Comparison of ENCODE assay signal across 8 cellular contexts in genomic region chr6:109690740-109691687, GRCh38. TPM values are rescaled to one million over a fixed set of nuclear protein-coding genes. Genes with fewer than 3 reads are reported as not detected.
DNase-seq lines count a peak whose midpoint lies in the region; TF ChIP-seq lines count a peak whose summit lies in the region.

TSS of gene AK9 (minus strand) at chr6:109691202. CDS start at chr6:109675745, 15,457 bp downstream.
TSS of gene FIG4 (plus strand) at chr6:109691296. CDS start at chr6:109691436, 140 bp downstream.

- TF ChIP-seq CTCF in HFF-Myc (IDR thresholded peaks at IDR 0.05; ENCODE audit: low read depth, low read length, missing control alignments) (peak; percentile 10), testis (IDR thresholded peaks at IDR 0.05) (no peak)

- peak within 1 kb of the TSS; percentile 87 for H3K4me3 ChIP-seq in HFF-Myc (replicated peaks; ENCODE audit: low read depth, low read length)
- H3K4me3 ChIP-seq in testis = peak within 1 kb of the TSS; percentile 74 to 84

- H3K4me1 ChIP-seq in testis = peaks cover 4% of the 10 kb centered on the region

- H3K9me3 ChIP-seq in testis = no peaks in the 10 kb centered on the region

- in situ Hi-C loops in SK-MEL-5 (cut with HindIII; ENCODE audit: low pct_unique_long_range_greater_than_20kb, low sequenced_read_pairs) = no loop called here

- peak; percentile 77 for DNase-seq in GM04504 (ENCODE audit: low read depth)
- DNase-seq in HFF-Myc (ENCODE audit: extremely low read depth, low read depth) = peak; percentile 82
- peak; percentile 90 for DNase-seq in MV-4-11 (lab: John Stamatoyannopoulos, UW)
- DNase-seq in SK-MEL-5 (ENCODE audit: low read depth, low spot score) = peak; percentile 90
- DNase-seq in activated naive CD4-positive, alpha-beta T cell treated with anti-CD3 and anti-CD28 coated beads, Interleukin-2, amount 50 U/mL, for 16 hours = peak; percentile 92
- peak; percentile 97 for DNase-seq in globus pallidus (ENCODE audit: low spot score)
- DNase-seq in occipital lobe (lab: John Stamatoyannopoulos, UW) = peak; percentile 93
- peak; percentile 97 for DNase-seq in testis

- WGBS in testis, 2 donors = 0% methylated on average over 33 to 43 of the region's 48 CpGs

- H3K36me3 ChIP-seq in testis (ENCODE audit: low read depth, missing control alignments) = no peaks in the 10 kb centered on the region

- peak within 1 kb of the TSS; percentile 71 to 85 for H3K27ac ChIP-seq in testis

- intact Hi-C loops in testis (cut with DNase I; ENCODE audit: low total_unique reads) = no loop called here

- H3K27me3 ChIP-seq in testis = no peaks in the 10 kb centered on the region

- no peak for TF ChIP-seq POLR2A in testis (IDR thresholded peaks at IDR 0.05)

RNA-seq across cellular contexts. Expression of gene AK9, which starts in this region (rescaled TPM):
- total RNA-seq in SK-MEL-5 (2014; rRNA removed; shearing (Covaris generic)) = 1.7 and 3.2 TPM in 2 replicates
- 4.3 and 5.5 TPM in 2 replicates for polyA plus RNA-seq in SK-MEL-5 (2015; cell fraction: cytosol; rRNA removed)
- polyA plus RNA-seq in SK-MEL-5 (2015; cell fraction: nucleus; rRNA removed) = 2.1 and 5.1 TPM in 2 replicates
- total RNA-seq in occipital lobe (62.2 TPM), testis (10 to 100 TPM; 33.6 to 49.4 TPM)
- 15.2 TPM for polyA plus RNA-seq in testis (ENCODE audit: insufficient read depth, low read depth, low replicate concordance)

RNA-seq across cellular contexts. Expression of gene FIG4, which starts in this region (rescaled TPM):
- total RNA-seq in SK-MEL-5 (2014; rRNA removed; shearing (Covaris generic)) = 11.0 and 11.5 TPM in 2 replicates
- 7.1 and 10.1 TPM in 2 replicates for polyA plus RNA-seq in SK-MEL-5 (2015; cell fraction: cytosol; rRNA removed)
- polyA plus RNA-seq in SK-MEL-5 (2015; cell fraction: nucleus; rRNA removed) = 16.8 and 21.4 TPM in 2 replicates
- 42.9 TPM for total RNA-seq in occipital lobe
- total RNA-seq in testis = 10 to 100 TPM; 19.7 to 25.7 TPM
- polyA plus RNA-seq in testis (ENCODE audit: insufficient read depth, low read depth, low replicate concordance) = 16.8 TPM

Comparison
In these comparisons a context has a peak if more than half of its experiments do, and no peak if none do; other contexts are left out.
1. Peak in every context shown above with its lines: DNase-seq, H3K4me3 ChIP-seq and H3K27ac ChIP-seq.